ENCODE assay signal across 9 cellular contexts in the genomic region with DNA sequence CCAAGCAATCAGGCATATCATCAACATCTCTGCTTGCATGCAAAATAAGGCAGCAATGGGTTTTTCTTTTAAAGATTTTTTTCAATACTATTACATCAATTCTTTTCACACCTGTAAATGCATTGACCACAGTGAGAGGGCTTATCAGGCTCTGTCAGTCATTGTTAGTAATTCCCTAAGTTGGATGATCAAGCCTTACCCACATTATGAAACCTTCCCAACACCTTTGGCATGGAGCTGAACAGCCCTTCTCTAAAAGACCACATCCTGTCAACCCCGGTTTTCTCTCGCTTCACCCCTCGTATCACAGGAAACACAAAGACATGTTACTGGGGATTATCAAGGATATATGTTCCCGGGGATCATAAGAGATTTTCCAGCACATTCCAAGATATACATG.
"Had no signal": no experiment of that assay in that cellular context is flagged by ENCODE, and none has a peak within 500 bp of the region (broad histone marks: within the 10 kb centered on the region; RNA-seq: fewer than 3 reads in every experiment).

No MANE protein-coding gene starts in this region.

- H3K9me3 ChIP-seq: HAP-1 had no signal

- H3K9ac ChIP-seq: GM23248 had no signal

- H3K27ac Mint-ChIP-seq: HFFc6, IgD-negative memory B cell had no signal

- H3K27me3 Mint-ChIP-seq: IgD-negative memory B cell had no signal

- DNase-seq: GM23248, GOT3, H7, HFFc6 had no signal

- H3K4me1 ChIP-seq: HAP-1 had no signal

- H3K27ac ChIP-seq: GM23248, HL-60 had no signal

- H3K36me3 Mint-ChIP-seq: IgD-negative memory B cell had no signal

- ATAC-seq: HCT116, HepG2 had no signal

- H3K4me3 ChIP-seq: GM23248, HAP-1 had no signal

- H3K36me3 ChIP-seq: HAP-1 had no signal

- H2AFZ ChIP-seq: GM23248 had no signal

- H3K4me3 Mint-ChIP-seq: HFFc6, IgD-negative memory B cell had no signal

- H3K9me3 Mint-ChIP-seq: HFFc6, IgD-negative memory B cell had no signal

- FAIRE-seq: HepG2 had no signal
